Comparison of ENCODE assay signal across 2 cellular contexts in genomic region chr1:56921486-56921885, GRCh38.
A peak's percentile ranks its signal among the peaks of the same experiment; 100 is the strongest.
TF ChIP-seq lines count a peak whose summit lies in the region.

No MANE protein-coding gene starts in this region.

TF ChIP-seq in HepG2, 621 proteins besides CTCF, POLR2A, EP300 and RAD21:
- TF ChIP-seq ZNF605 (CRISPR knock-in tag; IDR thresholded peaks at IDR 0.05): no peak
- TF ChIP-seq HMG20A (CRISPR knock-in tag; IDR thresholded peaks at IDR 0.05; ENCODE audit: borderline replicate concordance): peak; percentile 18; the same call in 1 of the 2 replicates
- TF ChIP-seq SOX13 (IDR thresholded peaks at IDR 0.05): no peak
- 0 out of 4 replicates have a peak, but pooled peaks of 1 of the 2 experiments have one; percentile 32 for TF ChIP-seq SOX13 (CRISPR knock-in tag; conservative IDR thresholded peaks at IDR 0.05 in 1 of 2, IDR thresholded peaks at IDR 0.05 in 1 of 2)

TF ChIP-seq in liver, 16 proteins besides CTCF, POLR2A, EP300 and RAD21:
- TF ChIP-seq FOXA1 (IDR thresholded peaks at IDR 0.05): no peak
- no peak for TF ChIP-seq RXRA (IDR thresholded peaks at IDR 0.05)
- TF ChIP-seq FOXA2 (IDR thresholded peaks at IDR 0.05): no peak
- no peak for TF ChIP-seq GABPA (IDR thresholded peaks at IDR 0.05 in 1 of 2, conservative IDR thresholded peaks at IDR 0.05 in 1 of 2)
- no peak for TF ChIP-seq JUND (IDR thresholded peaks at IDR 0.05)
- no peak for TF ChIP-seq ATF3 (IDR thresholded peaks at IDR 0.05)
- TF ChIP-seq ZBTB33 (IDR thresholded peaks at IDR 0.05): no peak
